1 cellular context compared by ENCODE assay signal in genomic region chr17:77494664-77495435, GRCh38.
A peak's percentile ranks its signal among the peaks of the same experiment; 100 is the strongest.
TF ChIP-seq lines count a peak whose summit lies in the region.

No MANE protein-coding gene starts in this region.

TF ChIP-seq in GM12878, 131 proteins besides CTCF, POLR2A, EP300 and RAD21 (continued from another document and continues in another):
- TF ChIP-seq E2F4 (IDR thresholded peaks at IDR 0.05; ENCODE audit: low read depth, low read length) = no peak
- TF ChIP-seq USF2 (IDR thresholded peaks at IDR 0.05; ENCODE audit: borderline replicate concordance, low read depth, low read length) = no peak
- TF ChIP-seq NR2C1 (IDR thresholded peaks at IDR 0.05) = no peak
- TF ChIP-seq TARDBP (IDR thresholded peaks at IDR 0.05; ENCODE audit: borderline replicate concordance) = 0 out of 2 replicates have a peak, but pooled peaks have one; percentile 58
- no peak for TF ChIP-seq ZNF274 (IDR thresholded peaks at IDR 0.05; ENCODE audit: insufficient read depth, insufficient read length)
- peak; percentile 50; the same call in 1 of the 2 replicates for TF ChIP-seq NBN (IDR thresholded peaks at IDR 0.05)
- TF ChIP-seq SIX5 (IDR thresholded peaks at IDR 0.05; ENCODE audit: low read depth, low read length, severe bottlenecking) = no peak
- TF ChIP-seq KAT2A (conservative IDR thresholded peaks at IDR 0.05; ENCODE audit: control insufficient read depth, low read depth, low read length) = no peak
- TF ChIP-seq ZNF207 (IDR thresholded peaks at IDR 0.05; ENCODE audit: borderline replicate concordance) = peak; percentile 57; the same call in 1 of the 2 replicates
- TF ChIP-seq CHD2 (IDR thresholded peaks at IDR 0.05; ENCODE audit: borderline replicate concordance, low read depth, low read length) = no peak
- peak; percentile 63 to 64; a peak in 3 of 4 replicates for TF ChIP-seq BHLHE40 (IDR thresholded peaks at IDR 0.05; ENCODE audit: borderline replicate concordance in 1 of 2, low read depth in 2 of 2, low read length in 1 of 2)
- TF ChIP-seq RUNX3 (IDR thresholded peaks at IDR 0.05; ENCODE audit: low read length) = no peak
- 0 out of 2 replicates have a peak, but pooled peaks have one; percentile 40 for TF ChIP-seq RELB (IDR thresholded peaks at IDR 0.05; ENCODE audit: low read depth)
- no peak for TF ChIP-seq BCL11A (IDR thresholded peaks at IDR 0.05; ENCODE audit: low read depth, low read length)
- TF ChIP-seq ASH2L (IDR thresholded peaks at IDR 0.05; ENCODE audit: borderline replicate concordance, low read depth) = no peak
- TF ChIP-seq DPF2 (IDR thresholded peaks at IDR 0.05) = peak; percentile 28; the same call in 1 of the 2 replicates
- no peak for TF ChIP-seq PBX3 (IDR thresholded peaks at IDR 0.05; ENCODE audit: insufficient replicate concordance, low read depth, low read length)
- no peak for TF ChIP-seq TBL1XR1 (IDR thresholded peaks at IDR 0.05; ENCODE audit: low read depth, low read length)
- no peak for TF ChIP-seq PRDM15 (CRISPR knock-in tag; IDR thresholded peaks at IDR 0.05)
- peak; percentile 68; the same call in 1 of the 2 replicates for TF ChIP-seq MXI1 (IDR thresholded peaks at IDR 0.05; ENCODE audit: low read depth, low read length)
- no peak for TF ChIP-seq SRF (IDR thresholded peaks at IDR 0.05; ENCODE audit: low read depth in 2 of 2, low read length in 2 of 2)
- TF ChIP-seq NRF1 (conservative IDR thresholded peaks at IDR 0.05; ENCODE audit: low read depth, low read length) = no peak
- no peak for TF ChIP-seq BRCA1 (IDR thresholded peaks at IDR 0.05; ENCODE audit: low read depth, low read length)
- no peak for TF ChIP-seq SP1 (IDR thresholded peaks at IDR 0.05; ENCODE audit: low read depth, low read length)
- 0 out of 2 replicates have a peak, but pooled peaks have one; percentile 56 for TF ChIP-seq HDGF (IDR thresholded peaks at IDR 0.05)
- no peak for TF ChIP-seq ZBTB4 (CRISPR knock-in tag; IDR thresholded peaks at IDR 0.05)
- no peak for TF ChIP-seq HSF1 (IDR thresholded peaks at IDR 0.05; ENCODE audit: low read depth, low read length)
- no peak for TF ChIP-seq SMAD5 (IDR thresholded peaks at IDR 0.05; ENCODE audit: low read depth)
- peak; percentile 29 for TF ChIP-seq RELA (IDR thresholded peaks at IDR 0.05; ENCODE audit: borderline replicate concordance, partially characterized antibody)
- no peak for TF ChIP-seq PML (IDR thresholded peaks at IDR 0.05; ENCODE audit: low read length)
- no peak for TF ChIP-seq MTA3 (IDR thresholded peaks at IDR 0.05; ENCODE audit: borderline replicate concordance, low read length)
- 0 out of 2 replicates have a peak, but pooled peaks have one; percentile 57 for TF ChIP-seq POLR2AphosphoS2 (IDR thresholded peaks at IDR 0.05; ENCODE audit: low read depth, low read length)
- TF ChIP-seq IRF5 (IDR thresholded peaks at IDR 0.05; ENCODE audit: borderline replicate concordance) = no peak
- TF ChIP-seq IRF4 (IDR thresholded peaks at IDR 0.05; ENCODE audit: low read depth, low read length) = no peak
- no peak for TF ChIP-seq SUZ12 (IDR thresholded peaks at IDR 0.05; ENCODE audit: unreplicated experiment)
- peak; percentile 45; the same call in 1 of the 2 replicates for TF ChIP-seq RB1 (IDR thresholded peaks at IDR 0.05; ENCODE audit: borderline replicate concordance)
- TF ChIP-seq ESRRA (IDR thresholded peaks at IDR 0.05; ENCODE audit: low read length) = no peak
- TF ChIP-seq EGR1 (IDR thresholded peaks at IDR 0.05; ENCODE audit: borderline replicate concordance in 1 of 2, low read depth in 2 of 2, low read length in 2 of 2) = no peak
- no peak for TF ChIP-seq NFYA (IDR thresholded peaks at IDR 0.05; ENCODE audit: borderline replicate concordance, low read depth, low read length)
- TF ChIP-seq NR2C2 (IDR thresholded peaks at IDR 0.05; ENCODE audit: borderline replicate concordance, control insufficient read depth, insufficient read length, low read depth) = no peak
- no peak for TF ChIP-seq ATF7 (IDR thresholded peaks at IDR 0.05; ENCODE audit: low read depth)
- no peak for TF ChIP-seq E4F1 (IDR thresholded peaks at IDR 0.05; ENCODE audit: borderline replicate concordance, partially characterized antibody)
- no peak; the same call in 1 of the 2 replicates for TF ChIP-seq MAX (IDR thresholded peaks at IDR 0.05; ENCODE audit: low read depth, low read length)
- no peak; the same call in 1 of the 2 replicates for TF ChIP-seq LARP7 (IDR thresholded peaks at IDR 0.05)
- no peak for TF ChIP-seq TCF3 (IDR thresholded peaks at IDR 0.05; ENCODE audit: borderline replicate concordance, insufficient read depth, low read depth, low read length)
- no peak for TF ChIP-seq TCF12 (IDR thresholded peaks at IDR 0.05; ENCODE audit: low read depth, low read length)
- 0 out of 2 replicates have a peak, but pooled peaks have one; percentile 19 for TF ChIP-seq HCFC1 (IDR thresholded peaks at IDR 0.05; ENCODE audit: low read length)
- TF ChIP-seq ZSCAN29 (IDR thresholded peaks at IDR 0.05) = no peak
